ENCODE assay signal across 8 cellular contexts in genomic region chr4:37682701-37683401, GRCh38. TPM values are rescaled to one million over a fixed set of nuclear protein-coding genes. Genes with fewer than 3 reads are reported as not detected.
DNase-seq lines count a peak whose midpoint lies in the region; ATAC-seq and TF ChIP-seq lines count a peak whose summit lies in the region.

No MANE protein-coding gene starts in this region.

- no peaks in the 10 kb centered on the region for H3K36me3 ChIP-seq in endodermal cell (ENCODE audit: control insufficient read depth, insufficient read depth, low read length)
- H3K36me3 ChIP-seq in spleen: no peaks in the 10 kb centered on the region

- H3K9me3 Mint-ChIP-seq in endodermal cell: peaks cover 2% of the 10 kb centered on the region

- no peak overlapping the region for H3K9ac ChIP-seq in endodermal cell (ENCODE audit: extremely low read depth, low read length, poor library complexity, severe bottlenecking)

- peaks cover 18% of the 10 kb centered on the region for H3K4me1 Mint-ChIP-seq in endodermal cell

- H3K4me1 ChIP-seq in endodermal cell (ENCODE audit: control insufficient read depth, insufficient read depth, low read length) (no peaks in the 10 kb centered on the region), spleen (peaks cover 27 to 77% (median 54%) of the 10 kb centered on the region in 6 donors)

- H3K4me3 Mint-ChIP-seq in endodermal cell: no peak overlapping the region

- H3K27me3 ChIP-seq in endodermal cell (ENCODE audit: control insufficient read depth, insufficient read depth, low read length, poor library complexity, severe bottlenecking) (no peaks in the 10 kb centered on the region), spleen (replicated peaks in 1 of 7) (no peaks in the 10 kb centered on the region)

- H3K27ac ChIP-seq in endodermal cell (ENCODE audit: low read depth, low read length): no peak overlapping the region
- H3K27ac ChIP-seq in spleen: peak overlapping the region in 3 of 8 donors; percentile 18 to 50 (median 47)

- ATAC-seq in GM19467 (IDR thresholded peaks at IDR 0.05; ENCODE audit: unreplicated experiment): peak; percentile 22
- ATAC-seq in activated CD4-positive, CD25-positive, alpha-beta regulatory T cell treated with anti-CD3 and anti-CD28 coated beads, Interleukin-2, amount 50 U/mL, for 24 hours: no peak

- peaks cover 8% of the 10 kb centered on the region for H3K36me3 Mint-ChIP-seq in endodermal cell (ENCODE audit: low read depth)

- TF ChIP-seq POLR2A in spleen (IDR thresholded peaks at IDR 0.05): no peak

- peaks cover 2% of the 10 kb centered on the region for H3K27me3 Mint-ChIP-seq in endodermal cell (ENCODE audit: insufficient read depth)

- TF ChIP-seq CTCF in endodermal cell (conservative IDR thresholded peaks at IDR 0.05) (peak; percentile 16), spleen (IDR thresholded peaks at IDR 0.05 in 8 of 11, conservative IDR thresholded peaks at IDR 0.05 in 3 of 11) (no peak)

- DNase-seq in CD1c-positive myeloid dendritic cell (ENCODE audit: extremely low spot score): peak; percentile 65
- DNase-seq in Kasumi-1 (lab: John Stamatoyannopoulos, UW): peak; percentile 11 to 27
- DNase-seq in endodermal cell: no peak
- DNase-seq in activated CD8-positive, alpha-beta memory T cell treated with anti-CD3 and anti-CD28 coated beads, Interleukin-2, amount 50 U/mL, for 4 hours: no peak
- no peak for DNase-seq in cerebellar cortex (ENCODE audit: low spot score)
- DNase-seq in spleen: no peak

- H3K27ac Mint-ChIP-seq in endodermal cell: no peak overlapping the region

- intact Hi-C loops in spleen (cut with DNase I; ENCODE audit: low total_unique reads): loop anchor here (10.0 kb wide), 1 partner anchor 78 kb away; no protein-coding TSS in a partner anchor

- H3K9me3 ChIP-seq in endodermal cell (ENCODE audit: control insufficient read depth, low read length) (no peaks in the 10 kb centered on the region), spleen (no peaks in the 10 kb centered on the region)

- no peak overlapping the region for H3K4me3 ChIP-seq in endodermal cell (ENCODE audit: low read length)
- H3K4me3 ChIP-seq in spleen: peak overlapping the region in 1 of 8 donors; percentile 15

- 72 to 94% methylated on average over 4 to 6 of the region's 7 CpGs for WGBS in endodermal cell (ENCODE audit: insufficient coverage in 1 of 2, insufficient read length in 1 of 2), 2 experiments
- WGBS in spleen, 5 donors: 31 to 43% (median 36%) methylated on average over 7 of the region's 7 CpGs

RNA-seq across cellular contexts. Expression of gene RELL1, which starts 3.3 kb away (rescaled TPM):
- total RNA-seq in endodermal cell (10 to 100 TPM; 12.1 to 12.3 TPM), spleen (10 to 100 TPM; 30.0 to 70.4 (median 46.9) TPM)
- 7.9 TPM for polyA plus RNA-seq in endodermal cell (2013, experiment 1 of 2)
- polyA plus RNA-seq in endodermal cell (2013, experiment 2 of 2): 8.0 TPM
- polyA plus RNA-seq in spleen: 1 to 10 TPM in 1 of 3 donors, under 1 TPM in 2; 0.59 to 1.8 (median 0.64) TPM

Comparison
In these comparisons a context has a peak if more than half of its experiments do, and no peak if none do; other contexts are left out.
1. DNase-seq: peak in CD1c-positive myeloid dendritic cell (single experiment) and Kasumi-1 (2 of 2); none in endodermal cell (single experiment), activated CD8-positive, alpha-beta memory T cell treated with anti-CD3 and anti-CD28 coated beads, Interleukin-2, amount 50 U/mL, for 4 hours (single experiment), cerebellar cortex (single experiment) and spleen (single experiment).